ENCODE assay signal across 18 cellular contexts in the genomic region with DNA sequence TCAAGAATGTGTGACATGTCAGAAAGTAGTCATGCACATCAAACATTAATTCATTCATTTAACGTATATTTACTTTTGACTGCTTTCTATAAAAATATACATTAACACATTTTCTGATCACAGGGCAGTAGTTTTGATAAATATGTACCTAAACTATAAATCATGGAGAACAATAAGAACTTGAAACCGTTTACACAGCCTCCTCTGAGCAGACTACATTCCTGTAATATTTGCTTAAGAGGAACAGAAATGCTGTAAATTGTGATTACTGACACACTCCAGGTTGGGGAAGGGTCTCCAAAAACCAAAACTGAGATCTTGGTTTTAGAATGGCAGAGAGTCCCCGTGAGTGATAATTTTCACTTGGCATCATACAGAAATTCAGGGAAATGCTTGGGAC.
DNase-seq lines count a peak whose midpoint lies in the region; ATAC-seq and TF ChIP-seq lines count a peak whose summit lies in the region.
"Had no signal": no experiment of that assay in that cellular context is flagged by ENCODE, and none has a peak within 500 bp of the region (broad histone marks: within the 10 kb centered on the region; RNA-seq: fewer than 3 reads in every experiment).

No MANE protein-coding gene starts in this region.

- DNase-seq in GM23338 (ENCODE audit: low spot score) (no peak), mesothelial cell of epicardium (ENCODE audit: low spot score in 2 of 2, unreplicated experiment in 2 of 2) (no peak), SK-N-SH (no peak), NCI-H2196 treated with DMSO at 0.1 percent for 48 hours (lab: John Stamatoyannopoulos, UW; ENCODE audit: unreplicated experiment) (no peak), NAMALWA (ENCODE audit: low spot score) (no peak)
- DNase-seq: BE2C; C1 segment of cervical spinal cord; CD4-positive, CD25-positive, alpha-beta regulatory T cell; CD8-positive, alpha-beta memory T cell; COR-L47; DMS 273 treated with DMSO at 0.1 percent for 48 hours; DMS79 treated with DMSO at 0.1 percent for 48 hours; GF-D8; HCEC 1CT had no signal

- TF ChIP-seq RAD21 in SK-N-SH (IDR thresholded peaks at IDR 0.05; ENCODE audit: low read length), result no peak

- no peak overlapping the region for H3K4me3 Mint-ChIP-seq in GM23338
- no peak overlapping the region for H3K4me3 Mint-ChIP-seq in mesothelial cell of epicardium
- H3K4me3 Mint-ChIP-seq: CD4-positive, CD25-positive, alpha-beta regulatory T cell; CD8-positive, alpha-beta memory T cell had no signal

- CTCF ChIA-PET in SK-N-SH (lab: Yijun Ruan, JAX), result no interaction called here

- H3F3A ChIP-seq in GM23338 (replicated peaks; ENCODE audit: low read depth), result no peaks in the 10 kb centered on the region
- no peaks in the 10 kb centered on the region for H3F3A ChIP-seq in SK-N-SH (replicated peaks; ENCODE audit: insufficient read depth)

- no peak overlapping the region for H2AFZ ChIP-seq in GM23338
- H2AFZ ChIP-seq in SK-N-SH (ENCODE audit: low read depth), result no peak overlapping the region

- no peak overlapping the region for H3K4me3 ChIP-seq in GM23338
- H3K4me3 ChIP-seq in HUES6 (ENCODE audit: low read depth, low read length), result peak overlapping the region; percentile 30; the same call in 1 of the 2 replicates
- no peak overlapping the region for H3K4me3 ChIP-seq in SK-N-SH (ENCODE audit: low read depth in 2 of 2, low read length in 1 of 2)
- H3K4me3 ChIP-seq: GM12878, K562 had no signal

- no peaks in the 10 kb centered on the region for H3K27me3 Mint-ChIP-seq in GM23338 (ENCODE audit: insufficient read depth, low read depth, poor library complexity)
- peaks cover 4% of the 10 kb centered on the region for H3K27me3 Mint-ChIP-seq in mesothelial cell of epicardium (ENCODE audit: low read depth)
- H3K27me3 Mint-ChIP-seq: CD4-positive, CD25-positive, alpha-beta regulatory T cell had no signal

- H3K9me2 ChIP-seq in GM23338 (ENCODE audit: insufficient read depth), result no peaks in the 10 kb centered on the region
- no peaks in the 10 kb centered on the region for H3K9me2 ChIP-seq in SK-N-SH

- H3K9ac ChIP-seq in HUES6 (ENCODE audit: low read length) (no peak overlapping the region), SK-N-SH (no peak overlapping the region)

- H3K9me3 Mint-ChIP-seq in GM23338 (no peaks in the 10 kb centered on the region), mesothelial cell of epicardium (no peaks in the 10 kb centered on the region)

- no peak for TF ChIP-seq CTCF in GM23338 (conservative IDR thresholded peaks at IDR 0.05; ENCODE audit: low read depth in 2 of 2)
- no peak for TF ChIP-seq CTCF in VCaP (conservative IDR thresholded peaks at IDR 0.05)
- TF ChIP-seq CTCF in mesothelial cell of epicardium (IDR thresholded peaks at IDR 0.05; ENCODE audit: unreplicated experiment), result no peak
- no peak for TF ChIP-seq CTCF in SK-N-SH (IDR thresholded peaks at IDR 0.05)

- H3K4me1 Mint-ChIP-seq in GM23338 (peaks cover 23% of the 10 kb centered on the region), mesothelial cell of epicardium (peaks cover 41% of the 10 kb centered on the region)
- H3K4me1 Mint-ChIP-seq: CD4-positive, CD25-positive, alpha-beta regulatory T cell; CD8-positive, alpha-beta memory T cell had no signal

- TF ChIP-seq EP300 in SK-N-SH (IDR thresholded peaks at IDR 0.05; ENCODE audit: borderline replicate concordance in 1 of 2, low read depth in 1 of 2, low read length in 1 of 2), result no peak

- POLR2A ChIA-PET in SK-N-SH (lab: Yijun Ruan, JAX), result no interaction called here

- H3K36me3 ChIP-seq in GM23338 (ENCODE audit: insufficient read depth), result no peaks in the 10 kb centered on the region
- H3K36me3 ChIP-seq in HUES6 (ENCODE audit: control insufficient read depth, insufficient read depth, low read length), result no peaks in the 10 kb centered on the region
- no peaks in the 10 kb centered on the region for H3K36me3 ChIP-seq in SK-N-SH (replicated peaks in 1 of 2; ENCODE audit: control insufficient read depth in 1 of 2, insufficient read depth in 2 of 2, low read length in 1 of 2)
- H3K36me3 ChIP-seq: BE2C had no signal

- H3K36me3 Mint-ChIP-seq in GM23338 (ENCODE audit: low read depth) (no peaks in the 10 kb centered on the region), mesothelial cell of epicardium (no peaks in the 10 kb centered on the region)
- H3K36me3 Mint-ChIP-seq: CD4-positive, CD25-positive, alpha-beta regulatory T cell; CD8-positive, alpha-beta memory T cell had no signal

- 7% methylated on average over 3 of the region's 3 CpGs for WGBS in SK-N-SH (ENCODE audit: low lambda C conversion rate)

- H3K27ac ChIP-seq in GM23338 (ENCODE audit: low read depth) (no peak overlapping the region), HUES6 (ENCODE audit: low read depth, low read length) (no peak overlapping the region), VCaP (peak overlapping the region; percentile 35), SK-N-SH (ENCODE audit: low read depth in 2 of 2, low read length in 1 of 2) (no peak overlapping the region)

- H3K4me2 ChIP-seq in GM23338 (peak overlapping the region; percentile 53), SK-N-SH (no peak overlapping the region)

- no peak for ATAC-seq in GM23338
- ATAC-seq: GM12878, K562 had no signal

- H3K9me3 ChIP-seq in HUES6 (ENCODE audit: control insufficient read depth, insufficient read depth, low read depth, low read length), result no peaks in the 10 kb centered on the region
- H3K9me3 ChIP-seq in SK-N-SH, result no peaks in the 10 kb centered on the region
- H3K9me3 ChIP-seq: BE2C had no signal

- no peaks in the 10 kb centered on the region for H3K27me3 ChIP-seq in GM23338 (ENCODE audit: insufficient read depth)
- no peaks in the 10 kb centered on the region for H3K27me3 ChIP-seq in HUES6 (ENCODE audit: control insufficient read depth, insufficient read depth, low read length)
- peaks cover 8% of the 10 kb centered on the region; the same call in 1 of the 2 replicates for H3K27me3 ChIP-seq in SK-N-SH (ENCODE audit: insufficient read depth)

- H3K79me2 ChIP-seq in GM23338 (replicated peaks; ENCODE audit: insufficient read depth) (no peaks in the 10 kb centered on the region), SK-N-SH (ENCODE audit: insufficient read depth) (no peaks in the 10 kb centered on the region)

- peaks cover 14% of the 10 kb centered on the region; the same call in 1 of the 2 replicates for H3K4me1 ChIP-seq in GM23338 (ENCODE audit: insufficient read depth)
- peaks cover 25% of the 10 kb centered on the region for H3K4me1 ChIP-seq in HUES6 (ENCODE audit: control insufficient read depth, insufficient read depth, low read length)
- no peaks in the 10 kb centered on the region for H3K4me1 ChIP-seq in SK-N-SH (ENCODE audit: control insufficient read depth in 1 of 2, insufficient read depth in 2 of 2, low read depth in 1 of 2, low read length in 1 of 2)
- H3K4me1 ChIP-seq: BE2C had no signal

- H4K20me1 ChIP-seq in GM23338 (replicated peaks; ENCODE audit: insufficient read depth) (no peaks in the 10 kb centered on the region), SK-N-SH (ENCODE audit: insufficient read depth) (no peaks in the 10 kb centered on the region)

- H3K27ac Mint-ChIP-seq in GM23338 (no peak overlapping the region), mesothelial cell of epicardium (peak overlapping the region; percentile 11)
- H3K27ac Mint-ChIP-seq: CD4-positive, CD25-positive, alpha-beta regulatory T cell; CD8-positive, alpha-beta memory T cell had no signal

TF ChIP-seq in GM23338, 12 proteins besides CTCF, POLR2A, EP300 and RAD21 (continues in another document):
- TF ChIP-seq, protein P1, sequence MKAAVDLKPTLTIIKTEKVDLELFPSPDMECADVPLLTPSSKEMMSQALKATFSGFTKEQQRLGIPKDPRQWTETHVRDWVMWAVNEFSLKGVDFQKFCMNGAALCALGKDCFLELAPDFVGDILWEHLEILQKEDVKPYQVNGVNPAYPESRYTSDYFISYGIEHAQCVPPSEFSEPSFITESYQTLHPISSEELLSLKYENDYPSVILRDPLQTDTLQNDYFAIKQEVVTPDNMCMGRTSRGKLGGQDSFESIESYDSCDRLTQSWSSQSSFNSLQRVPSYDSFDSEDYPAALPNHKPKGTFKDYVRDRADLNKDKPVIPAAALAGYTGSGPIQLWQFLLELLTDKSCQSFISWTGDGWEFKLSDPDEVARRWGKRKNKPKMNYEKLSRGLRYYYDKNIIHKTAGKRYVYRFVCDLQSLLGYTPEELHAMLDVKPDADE (IDR thresholded peaks at IDR 0.05), result no peak
- TF ChIP-seq POLR2AphosphoS5 (IDR thresholded peaks at IDR 0.05; ENCODE audit: low read depth) (no peak), ZNF114 (CRISPR knock-in tag; IDR thresholded peaks at IDR 0.05) (no peak), JUNB (IDR thresholded peaks at IDR 0.05; ENCODE audit: unreplicated experiment) (no peak), CREB1 (CRISPR knock-in tag; IDR thresholded peaks at IDR 0.05; ENCODE audit: low read depth) (no peak), STAT1 (IDR thresholded peaks at IDR 0.05; ENCODE audit: unreplicated experiment) (no peak)

TF ChIP-seq in SK-N-SH, 30 proteins besides CTCF, POLR2A, EP300 and RAD21 (continues in another document):
- TF ChIP-seq FOSL2 (IDR thresholded peaks at IDR 0.05; ENCODE audit: borderline replicate concordance, low read depth), result no peak
- no peak for TF ChIP-seq TEAD4 (IDR thresholded peaks at IDR 0.05; ENCODE audit: borderline replicate concordance, insufficient read depth)
- no peak for TF ChIP-seq SMC3 (IDR thresholded peaks at IDR 0.05; ENCODE audit: low read depth, low read length)
- TF ChIP-seq RFX5 (IDR thresholded peaks at IDR 0.05; ENCODE audit: low read length), result no peak
- TF ChIP-seq CHD2 (IDR thresholded peaks at IDR 0.05; ENCODE audit: low read length, partially characterized antibody), result no peak
- TF ChIP-seq FOXJ3 (CRISPR knock-in tag; IDR thresholded peaks at IDR 0.05), result no peak
- no peak for TF ChIP-seq TAF1 (IDR thresholded peaks at IDR 0.05; ENCODE audit: borderline replicate concordance, low read depth, low read length)
- no peak for TF ChIP-seq MXI1 (IDR thresholded peaks at IDR 0.05; ENCODE audit: low read depth, low read length)
- no peak for TF ChIP-seq EZH2phosphoT487 (IDR thresholded peaks at IDR 0.05; ENCODE audit: borderline replicate concordance, low read depth)
- TF ChIP-seq POLR2AphosphoS5 (IDR thresholded peaks at IDR 0.05; ENCODE audit: low read depth, low read length), result no peak
- no peak for TF ChIP-seq NRF1 (IDR thresholded peaks at IDR 0.05; ENCODE audit: low read depth, low read length)
- no peak for TF ChIP-seq RXRA (IDR thresholded peaks at IDR 0.05; ENCODE audit: borderline replicate concordance, low read depth)
- no peak for TF ChIP-seq SIN3A (IDR thresholded peaks at IDR 0.05; ENCODE audit: borderline replicate concordance, low read depth, low read length)
